Comparison of ENCODE assay signal across 21 cellular contexts in the genomic region with DNA sequence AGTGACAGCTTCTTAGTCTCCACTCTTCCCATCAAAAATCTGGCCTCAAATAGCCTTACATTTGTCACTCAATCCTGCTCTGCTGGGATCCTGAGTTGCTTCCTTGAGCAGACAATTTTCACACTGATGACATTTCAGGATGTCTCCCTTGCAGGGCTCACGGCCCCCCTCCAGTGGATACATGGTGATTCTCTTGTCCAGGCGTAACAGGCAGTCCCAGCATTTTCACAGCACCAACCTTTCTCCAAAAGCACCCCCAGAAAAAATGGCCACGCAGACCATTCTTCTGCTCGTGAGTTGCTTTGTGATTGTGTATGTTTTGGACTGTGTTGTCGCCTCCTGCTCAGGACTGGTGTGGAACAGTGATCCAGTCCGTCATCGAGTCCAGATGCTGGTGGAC. TPM values are rescaled to one million over a fixed set of nuclear protein-coding genes. Genes with fewer than 3 reads are reported as not detected.
DNase-seq lines count a peak whose midpoint lies in the region; ATAC-seq, FAIRE-seq and TF ChIP-seq lines count a peak whose summit lies in the region.
"Had no signal": no experiment of that assay in that cellular context is flagged by ENCODE, and none has a peak within 500 bp of the region (broad histone marks: within the 10 kb centered on the region; RNA-seq: fewer than 3 reads in every experiment).

No MANE protein-coding gene starts in this region.

- H3K9me2 ChIP-seq in Loucy (replicated peaks; ENCODE audit: low read depth, low read length): no peaks in the 10 kb centered on the region

- no peak for ATAC-seq in T-cell (replicated peaks in 1 of 4)
- ATAC-seq: left cardiac atrium had no signal

- FAIRE-seq in bronchial epithelial cell (lab: Jason Lieb, UNC): no peak
- FAIRE-seq in urothelium cell line (lab: Jason Lieb, UNC): peak; percentile 23
- FAIRE-seq: G401.6 had no signal

- no peak overlapping the region for H2AFZ ChIP-seq in Loucy (ENCODE audit: low read length)

- H3K4me2 ChIP-seq in Loucy (ENCODE audit: low read depth, low read length, poor library complexity, severe bottlenecking): no peak overlapping the region
- H3K4me2 ChIP-seq: BLaER1 treated with 17β-estradiol and CSF1 and Interleukin-3, amounts not matched to agents 10 nM and 100 nM had no signal

- H3K9me3 ChIP-seq in left ventricle myocardium inferior (replicated peaks) (peaks cover 53% of the 10 kb centered on the region), Loucy (ENCODE audit: insufficient read depth, low read depth, low read length) (no peaks in the 10 kb centered on the region; the same call in 1 of the 2 replicates)

- CTCF ChIA-PET in T-cell (lab: Charles Lee): no interaction called here

- H3K36me3 Mint-ChIP-seq in T-cell: peaks cover 13% of the 10 kb centered on the region
- H3K36me3 Mint-ChIP-seq in activated CD4-positive, alpha-beta T cell treated with anti-CD3 and anti-CD28 coated beads, Interleukin-2, amount 10 ng/mL, durations not matched to agents 24 days and 14 days (ENCODE audit: low read depth): no peaks in the 10 kb centered on the region

- no peak overlapping the region for H3K27ac ChIP-seq in left ventricle myocardium inferior (replicated peaks)
- H3K27ac ChIP-seq: ascending aorta; BLaER1 treated with 17β-estradiol and CSF1 and Interleukin-3, amounts not matched to agents 10 nM and 100 nM had no signal

- peaks cover 16 to 40% (median 37%) of the 10 kb centered on the region in 3 donors for H3K9me3 Mint-ChIP-seq in T-cell
- H3K9me3 Mint-ChIP-seq in activated CD4-positive, alpha-beta T cell treated with anti-CD3 and anti-CD28 coated beads, Interleukin-2, amount 10 ng/mL, durations not matched to agents 24 days and 14 days: peaks cover 27% of the 10 kb centered on the region

- H3K79me2 ChIP-seq in Loucy (ENCODE audit: insufficient read depth, low read length): no peaks in the 10 kb centered on the region

- no peak overlapping the region for H3K4me3 ChIP-seq in left ventricle myocardium inferior
- H3K4me3 ChIP-seq in Loucy (ENCODE audit: low read length, poor library complexity, severe bottlenecking): no peak overlapping the region
- H3K4me3 ChIP-seq in bronchial epithelial cell (ENCODE audit: low read depth, low read length): no peak overlapping the region
- H3K4me3 ChIP-seq: ascending aorta; BLaER1 treated with 17β-estradiol and CSF1 and Interleukin-3, amounts not matched to agents 10 nM and 100 nM had no signal

- peaks cover 36% of the 10 kb centered on the region for H3K27me3 ChIP-seq in left ventricle myocardium inferior (ENCODE audit: low read depth)
- no peaks in the 10 kb centered on the region for H3K27me3 ChIP-seq in Loucy (ENCODE audit: insufficient read depth, low read length, poor library complexity, severe bottlenecking)
- no peaks in the 10 kb centered on the region for H3K27me3 ChIP-seq in bronchial epithelial cell (ENCODE audit: control insufficient read depth, insufficient read depth, low read length)
- H3K27me3 ChIP-seq: ascending aorta; BLaER1 treated with 17β-estradiol and CSF1 and Interleukin-3, amounts not matched to agents 10 nM and 100 nM had no signal

- no peaks in the 10 kb centered on the region for H3K4me1 ChIP-seq in left ventricle myocardium inferior
- H3K4me1 ChIP-seq in Loucy (ENCODE audit: insufficient read depth, low read length, poor library complexity, severe bottlenecking): no peaks in the 10 kb centered on the region
- H3K4me1 ChIP-seq: ascending aorta had no signal

- no peaks in the 10 kb centered on the region for H3K4me1 Mint-ChIP-seq in T-cell
- no peaks in the 10 kb centered on the region for H3K4me1 Mint-ChIP-seq in activated CD4-positive, alpha-beta T cell treated with anti-CD3 and anti-CD28 coated beads, Interleukin-2, amount 10 ng/mL, durations not matched to agents 24 days and 14 days

- peaks cover 9 to 13% of the 10 kb centered on the region in 2 donors for H3K27me3 Mint-ChIP-seq in T-cell
- H3K27me3 Mint-ChIP-seq in activated CD4-positive, alpha-beta T cell treated with anti-CD3 and anti-CD28 coated beads, Interleukin-2, amount 10 ng/mL, durations not matched to agents 24 days and 14 days: peaks cover 3% of the 10 kb centered on the region

- H3K27ac Mint-ChIP-seq in T-cell: no peak overlapping the region
- no peak overlapping the region for H3K27ac Mint-ChIP-seq in activated CD4-positive, alpha-beta T cell treated with anti-CD3 and anti-CD28 coated beads, Interleukin-2, amount 10 ng/mL, durations not matched to agents 24 days and 14 days
- H3K27ac Mint-ChIP-seq: activated T-helper 2 cell treated with anti-CD3 and anti-CD28 coated beads, Interferon-gamma antibody, Interleukin-2, Interleukin-4, amounts not matched to agents 10 μg/mL and 5 μg/mL and 100 μg/mL, durations not matched to agents 14 hours and 24 hours and 36 hours had no signal

- H3K4me3 Mint-ChIP-seq in T-cell: no peak overlapping the region
- no peak overlapping the region for H3K4me3 Mint-ChIP-seq in activated CD4-positive, alpha-beta T cell treated with anti-CD3 and anti-CD28 coated beads, Interleukin-2, amount 10 ng/mL, durations not matched to agents 24 days and 14 days

- H3K9ac ChIP-seq in Loucy (ENCODE audit: low read depth, low read length, poor library complexity, severe bottlenecking): no peak overlapping the region
- H3K9ac ChIP-seq: BLaER1 treated with 17β-estradiol and CSF1 and Interleukin-3, amounts not matched to agents 10 nM and 100 nM had no signal

- H4K20me1 ChIP-seq in Loucy (ENCODE audit: insufficient read depth, low read length, poor library complexity, severe bottlenecking): no peaks in the 10 kb centered on the region
- H4K20me1 ChIP-seq: BLaER1 treated with 17β-estradiol and CSF1 and Interleukin-3, amounts not matched to agents 10 nM and 100 nM had no signal

- H3F3A ChIP-seq in Loucy (ENCODE audit: low read depth): no peaks in the 10 kb centered on the region

- peak; percentile 21 for TF ChIP-seq CTCF in left ventricle myocardium inferior (IDR thresholded peaks at IDR 0.05; ENCODE audit: borderline replicate concordance)
- TF ChIP-seq CTCF in Loucy (conservative IDR thresholded peaks at IDR 0.05; ENCODE audit: low read length): peak; percentile 24
- TF ChIP-seq CTCF in bronchial epithelial cell (IDR thresholded peaks at IDR 0.05; ENCODE audit: insufficient read depth, low read length, severe bottlenecking): peak; percentile 13

- intact Hi-C loops in left ventricle myocardium inferior (cut with micrococcal nuclease) (no loop called here), cardiac septum (cut with DNase I) (no loop called here)
- intact Hi-C loops in activated CD4-positive, alpha-beta T cell treated with anti-CD3 and anti-CD28 coated beads, Interleukin-2, amount 10 ng/mL, durations not matched to agents 24 days and 14 days (cut with micrococcal nuclease): no loop called here

- POLR2A ChIA-PET in T-cell (lab: Charles Lee): no interaction called here

- DNase-seq in left ventricle myocardium inferior (no peak), cardiac septum (ENCODE audit: low spot score) (no peak), bronchial epithelial cell (ENCODE audit: low read depth) (no peak), urothelium cell line (ENCODE audit: low spot score) (no peak), T-cell (no peak), superior temporal gyrus (ENCODE audit: extremely low spot score) (no peak)
- DNase-seq in activated CD4-positive, alpha-beta T cell treated with anti-CD3 and anti-CD28 coated beads, Interleukin-2, amount 10 ng/mL, durations not matched to agents 24 days and 14 days: no peak
- DNase-seq: activated CD4-positive, alpha-beta T cell treated with anti-CD3 and anti-CD28 coated beads, Interleukin-2, amount 50 U/mL, for 4 hours; effector CD8-positive, alpha-beta T cell; GOT3; left cardiac atrium; MV-4-11; OCI-M1 had no signal

- H3K36me3 ChIP-seq in left ventricle myocardium inferior (no peaks in the 10 kb centered on the region), Loucy (ENCODE audit: insufficient read depth, low read length) (no peaks in the 10 kb centered on the region), bronchial epithelial cell (ENCODE audit: control insufficient read depth, insufficient read depth, low read length) (no peaks in the 10 kb centered on the region)
- H3K36me3 ChIP-seq: ascending aorta; BLaER1 treated with 17β-estradiol and CSF1 and Interleukin-3, amounts not matched to agents 10 nM and 100 nM had no signal

RNA-seq across cellular contexts. Expression of gene WNT7A, which starts 47.4 kb away (rescaled TPM):
- not detected for total RNA-seq in left ventricle myocardium inferior
- not detected for total RNA-seq in cardiac septum
- 7.9 and 13.4 TPM in 2 replicates for total RNA-seq in bronchial epithelial cell
- total RNA-seq in T-cell: 10 to 100 TPM in 4 of 5 donors, 1 to 10 TPM in 1; 8.2 to 15.4 (median 11.7) TPM
- 0.05 TPM in 1 of 2 replicates, not detected in the other for total RNA-seq in activated CD4-positive, alpha-beta T cell treated with anti-CD3 and anti-CD28 coated beads, Interleukin-2, amount 10 ng/mL, durations not matched to agents 24 days and 14 days
- total RNA-seq: activated T-helper 2 cell treated with anti-CD3 and anti-CD28 coated beads, Interferon-gamma antibody, Interleukin-2, Interleukin-4, amounts not matched to agents 10 μg/mL and 5 μg/mL and 100 μg/mL, durations not matched to agents 14 hours and 24 hours and 36 hours; ascending aorta; glomerular endothelial cell; left cardiac atrium; T-helper 2 cell treated with Interferon-gamma antibody and Interleukin-4, amounts not matched to agents 100 ng/mL and 5 ng/mL, for 36 hours; urinary bladder had no signal
